In the genomic region with DNA sequence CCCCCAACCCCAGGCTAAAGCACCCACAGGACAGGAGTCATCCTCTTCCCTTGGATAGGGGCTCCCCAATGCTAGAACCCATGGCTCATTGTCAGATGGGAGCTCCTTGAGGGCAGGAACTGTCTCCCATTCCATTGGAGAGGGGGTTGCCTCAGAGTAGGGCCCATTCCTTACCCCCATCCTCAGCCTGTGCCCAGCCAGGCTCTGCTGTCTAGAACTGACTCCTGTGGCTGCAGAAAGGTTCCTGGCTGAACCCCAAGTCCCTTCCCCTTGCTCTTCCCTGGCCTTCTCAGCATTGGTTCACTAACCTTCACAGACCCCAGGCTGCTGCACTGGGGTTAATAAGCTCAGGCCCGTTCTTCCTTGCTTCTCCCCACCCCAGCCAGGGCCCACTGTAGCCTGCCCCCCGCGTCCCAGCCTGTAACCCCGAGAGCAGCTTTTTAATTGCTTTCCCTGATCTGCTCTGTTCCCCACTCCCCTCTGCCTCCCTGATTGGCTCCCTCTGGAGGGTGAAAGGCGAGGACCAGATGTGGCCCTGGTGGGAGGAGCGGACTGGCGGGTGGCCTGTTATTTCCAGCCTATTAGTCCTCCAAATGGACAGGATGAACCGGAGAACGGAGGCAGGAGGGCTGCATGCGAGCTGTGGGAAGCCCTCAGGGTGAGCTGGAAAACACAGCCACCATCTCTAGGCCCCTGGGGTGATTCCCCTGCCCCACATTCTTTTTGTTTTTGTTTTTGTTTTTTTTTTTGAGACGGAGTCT, we compare ENCODE assay signal across 13 cellular contexts. TPM values are rescaled to one million over a fixed set of nuclear protein-coding genes. Genes with fewer than 3 reads are reported as not detected.
DNase-seq lines count a peak whose midpoint lies in the region; ATAC-seq and TF ChIP-seq lines count a peak whose summit lies in the region.
"Had no signal": no experiment of that assay in that cellular context is flagged by ENCODE, and none has a peak within 500 bp of the region (broad histone marks: within the 10 kb centered on the region; RNA-seq: fewer than 3 reads in every experiment).

No MANE protein-coding gene starts in this region.

- H3K79me2 ChIP-seq in H9 (ENCODE audit: insufficient read depth, low read length): no peaks in the 10 kb centered on the region

- no peak overlapping the region for H4K91ac ChIP-seq in H9 (ENCODE audit: insufficient read length, low read depth, low read length)

- H4K8ac ChIP-seq in H9 (replicated peaks; ENCODE audit: insufficient read length, low read depth, low read length): no peak overlapping the region

- no peak for TF ChIP-seq POLR2A in body of pancreas (IDR thresholded peaks at IDR 0.05)

- H3K4me3 ChIP-seq in AG10803 (ENCODE audit: low read length): no peak overlapping the region
- H3K4me3 ChIP-seq in body of pancreas: no peak overlapping the region

- ATAC-seq in body of pancreas (no peak), HG03139 (IDR thresholded peaks at IDR 0.05; ENCODE audit: unreplicated experiment) (no peak)

- H4K20me1 ChIP-seq in H9 (ENCODE audit: control insufficient read depth, insufficient read depth, insufficient read length): no peaks in the 10 kb centered on the region

- peaks cover 17 to 32% of the 10 kb centered on the region in 2 experiments for H3K4me1 Mint-ChIP-seq in H9
- H3K4me1 Mint-ChIP-seq in activated T-helper 2 cell treated with anti-CD3 and anti-CD28 coated beads, Interferon-gamma antibody, Interleukin-2, Interleukin-4, amounts not matched to agents 10 μg/mL and 5 μg/mL and 100 μg/mL, durations not matched to agents 14 hours and 24 hours and 36 hours (ENCODE audit: low read depth): no peaks in the 10 kb centered on the region

- no peak overlapping the region for H2BK5ac ChIP-seq in H9 (ENCODE audit: insufficient read length, low read length)

- H2AFZ ChIP-seq in H9 (ENCODE audit: low read length): no peak overlapping the region

- H3K9ac ChIP-seq in H9 (ENCODE audit: extremely low read depth, insufficient read length, low read length): no peak overlapping the region

- no peaks in the 10 kb centered on the region for H3K36me3 ChIP-seq in body of pancreas (replicated peaks in 1 of 2; ENCODE audit: insufficient read depth in 1 of 2, low read depth in 2 of 2)

- no peak overlapping the region for H2BK20ac ChIP-seq in H9 (ENCODE audit: low read depth, low read length, poor library complexity, severe bottlenecking)

- no peak overlapping the region for H3K27ac Mint-ChIP-seq in H9
- no peak overlapping the region for H3K27ac Mint-ChIP-seq in activated T-helper 2 cell treated with anti-CD3 and anti-CD28 coated beads, Interferon-gamma antibody, Interleukin-2, Interleukin-4, amounts not matched to agents 10 μg/mL and 5 μg/mL and 100 μg/mL, durations not matched to agents 14 hours and 24 hours and 36 hours
- H3K27ac Mint-ChIP-seq: stimulated activated naive CD8-positive, alpha-beta T cell treated with anti-CD3 and anti-CD28 coated beads, Interleukin-15, Interleukin-2, amounts not matched to agents 100 ng/mL and 50 ng/mL, for 24 hours had no signal

- H3K4me3 Mint-ChIP-seq in H9: peak overlapping the region in 1 of 2 experiments; percentile 64; a peak in 2 of 5 replicates
- no peak overlapping the region for H3K4me3 Mint-ChIP-seq in activated T-helper 2 cell treated with anti-CD3 and anti-CD28 coated beads, Interferon-gamma antibody, Interleukin-2, Interleukin-4, amounts not matched to agents 10 μg/mL and 5 μg/mL and 100 μg/mL, durations not matched to agents 14 hours and 24 hours and 36 hours (ENCODE audit: low read depth)
- H3K4me3 Mint-ChIP-seq: stimulated activated naive CD8-positive, alpha-beta T cell treated with anti-CD3 and anti-CD28 coated beads, Interleukin-15, Interleukin-2, amounts not matched to agents 100 ng/mL and 50 ng/mL, for 24 hours had no signal

- no peak overlapping the region for H3K4ac ChIP-seq in H9 (ENCODE audit: low read depth, low read length)

- intact Hi-C loops in body of pancreas (cut with DNase I): loop anchor here (2.0 kb wide), 1 partner anchor 99 kb away; no protein-coding TSS in a partner anchor
- intact Hi-C loops in activated T-helper 2 cell treated with anti-CD3 and anti-CD28 coated beads, Interferon-gamma antibody, Interleukin-2, Interleukin-4, amounts not matched to agents 10 μg/mL and 5 μg/mL and 100 μg/mL, durations not matched to agents 14 hours and 24 hours and 36 hours (cut with micrococcal nuclease): no loop called here

- no peak for DNase-seq in AG10803 (ENCODE audit: low read depth)
- peak; percentile 83 for DNase-seq in H9
- DNase-seq in body of pancreas: peak in 3 of 4 donors; percentile 10 to 42 (median 31)
- peak; percentile 90 for DNase-seq in islet precursor cell
- no peak for DNase-seq in activated T-helper 2 cell treated with anti-CD3 and anti-CD28 coated beads, Interferon-gamma antibody, Interleukin-2, Interleukin-4, amounts not matched to agents 10 μg/mL and 5 μg/mL and 100 μg/mL, durations not matched to agents 14 hours and 24 hours and 36 hours (ENCODE audit: low spot score)
- no peak for DNase-seq in amygdala (lab: John Stamatoyannopoulos, UW)
- DNase-seq in stimulated activated CD4-positive, alpha-beta T cell treated with anti-CD3 and anti-CD28 coated beads, Interleukin-1b, Interleukin-23, amount 100 ng/mL, for 48 hours: no peak
- DNase-seq: activated CD8-positive, alpha-beta memory T cell treated with anti-CD3 and anti-CD28 coated beads, Interleukin-2, amount 50 U/mL, for 48 hours; stimulated activated CD4-positive, alpha-beta T cell treated with anti-CD3 and anti-CD28 coated beads, Interleukin-4, amount 100 ng/mL, for 4 hours had no signal

- no peak overlapping the region for H3K27ac ChIP-seq in H9 (ENCODE audit: insufficient read length, low read depth, low read length)
- no peak overlapping the region for H3K27ac ChIP-seq in body of pancreas
- H3K27ac ChIP-seq: epithelial cell of prostate, RWPE1 had no signal

- 0 out of 2 replicates have a peak, but pooled peaks cover 2% of the 10 kb centered on the region for H3K27me3 ChIP-seq in H9 (ENCODE audit: insufficient read depth, low read length)
- H3K27me3 ChIP-seq in body of pancreas: no peaks in the 10 kb centered on the region

- no peak overlapping the region for H2AK5ac ChIP-seq in H9 (ENCODE audit: insufficient read length, low read length)

- H3K9me3 Mint-ChIP-seq in H9: no peaks in the 10 kb centered on the region
- no peaks in the 10 kb centered on the region for H3K9me3 Mint-ChIP-seq in activated T-helper 2 cell treated with anti-CD3 and anti-CD28 coated beads, Interferon-gamma antibody, Interleukin-2, Interleukin-4, amounts not matched to agents 10 μg/mL and 5 μg/mL and 100 μg/mL, durations not matched to agents 14 hours and 24 hours and 36 hours
- H3K9me3 Mint-ChIP-seq: stimulated activated naive CD8-positive, alpha-beta T cell treated with anti-CD3 and anti-CD28 coated beads, Interleukin-15, Interleukin-2, amounts not matched to agents 100 ng/mL and 50 ng/mL, for 24 hours had no signal

- peaks cover 19% of the 10 kb centered on the region for H3K27me3 Mint-ChIP-seq in H9 (ENCODE audit: low read depth)
- H3K27me3 Mint-ChIP-seq in activated T-helper 2 cell treated with anti-CD3 and anti-CD28 coated beads, Interferon-gamma antibody, Interleukin-2, Interleukin-4, amounts not matched to agents 10 μg/mL and 5 μg/mL and 100 μg/mL, durations not matched to agents 14 hours and 24 hours and 36 hours (ENCODE audit: low read depth): peaks cover 26% of the 10 kb centered on the region

- H3K4me1 ChIP-seq in H9 (ENCODE audit: insufficient read depth, low read length) (peaks cover 7% of the 10 kb centered on the region; the same call in 1 of the 2 replicates), body of pancreas (peaks cover 15% of the 10 kb centered on the region)

- H3K36me3 Mint-ChIP-seq in H9 (ENCODE audit: insufficient read depth in 1 of 3, low read depth in 3 of 3): peaks cover 9 to 13% (median 9%) of the 10 kb centered on the region in 3 experiments
- peaks cover 18% of the 10 kb centered on the region for H3K36me3 Mint-ChIP-seq in activated T-helper 2 cell treated with anti-CD3 and anti-CD28 coated beads, Interferon-gamma antibody, Interleukin-2, Interleukin-4, amounts not matched to agents 10 μg/mL and 5 μg/mL and 100 μg/mL, durations not matched to agents 14 hours and 24 hours and 36 hours (ENCODE audit: low read depth)

- no peak overlapping the region for H4K5ac ChIP-seq in H9 (ENCODE audit: insufficient read length, low read depth, low read length)

- no peak overlapping the region for H2BK120ac ChIP-seq in H9 (ENCODE audit: low read depth, low read length, poor library complexity, severe bottlenecking)

- H3K4me2 ChIP-seq in H9 (ENCODE audit: insufficient read depth, insufficient read length, low read length): no peak overlapping the region

- TF ChIP-seq CTCF in AG10803 (conservative IDR thresholded peaks at IDR 0.05; ENCODE audit: low read length) (peak; percentile 29), H9 (conservative IDR thresholded peaks at IDR 0.05) (no peak), body of pancreas (IDR thresholded peaks at IDR 0.05) (no peak)

- no peak overlapping the region for H3K56ac ChIP-seq in H9 (ENCODE audit: insufficient read length, low read depth, low read length)

- no peaks in the 10 kb centered on the region for H3K9me3 ChIP-seq in H9 (ENCODE audit: control insufficient read depth, low read depth, low read length)
- no peaks in the 10 kb centered on the region for H3K9me3 ChIP-seq in body of pancreas

- H3K79me1 ChIP-seq in H9 (ENCODE audit: insufficient read depth, low read depth, low read length, poor library complexity, severe bottlenecking): no peaks in the 10 kb centered on the region

- no peak overlapping the region for H2BK12ac ChIP-seq in H9 (ENCODE audit: insufficient read length, low read depth, low read length)

- no peak overlapping the region for H2BK15ac ChIP-seq in H9 (ENCODE audit: low read depth, low read length)

- no peak overlapping the region for H3K23ac ChIP-seq in H9 (ENCODE audit: insufficient read length, low read depth, low read length)

- H3K18ac ChIP-seq in H9 (ENCODE audit: insufficient read length, low read depth, low read length): no peak overlapping the region

- H3T11ph ChIP-seq in H9 (ENCODE audit: low read length): no peak overlapping the region

- WGBS in H9 (ENCODE audit: extremely low coverage, insufficient read length, low lambda C conversion rate): no CpG with 5 or more reads among the region's 11 CpGs
- WGBS in body of pancreas, 2 donors: 70 to 74% methylated on average over 11 of the region's 11 CpGs

- H3K23me2 ChIP-seq in H9 (ENCODE audit: insufficient read length, low read depth, low read length, poor library complexity, severe bottlenecking): no peaks in the 10 kb centered on the region

- no peak overlapping the region; the same call in 1 of the 2 replicates for H3K14ac ChIP-seq in H9 (ENCODE audit: insufficient read depth, low read length)

RNA-seq across cellular contexts. Expression of a gene that starts 6.0 kb away (rescaled TPM):
- total RNA-seq in H9 (2021) (1.1 and 1.2 TPM in 2 replicates), body of pancreas (1 to 10 TPM; 2.0 to 7.0 TPM)
- total RNA-seq in activated T-helper 2 cell treated with anti-CD3 and anti-CD28 coated beads, Interferon-gamma antibody, Interleukin-2, Interleukin-4, amounts not matched to agents 10 μg/mL and 5 μg/mL and 100 μg/mL, durations not matched to agents 14 hours and 24 hours and 36 hours: 0.34 TPM in 1 of 2 replicates, not detected in the other

RNA-seq across cellular contexts. Expression of a gene that starts 22.1 kb away (rescaled TPM):
- 150 and 161 TPM in 2 replicates for total RNA-seq in H9 (2021)
- 10 to 100 TPM; 31.6 to 49.8 TPM for total RNA-seq in body of pancreas
- 194 and 215 TPM in 2 replicates for total RNA-seq in activated T-helper 2 cell treated with anti-CD3 and anti-CD28 coated beads, Interferon-gamma antibody, Interleukin-2, Interleukin-4, amounts not matched to agents 10 μg/mL and 5 μg/mL and 100 μg/mL, durations not matched to agents 14 hours and 24 hours and 36 hours

RNA-seq across cellular contexts. Expression of a gene that starts 26.3 kb away (rescaled TPM):
- total RNA-seq in H9 (2021): 51.8 and 52.6 TPM in 2 replicates
- under 1 TPM in 1 of 2 donors, not detected in 1; 0.26 TPM for total RNA-seq in body of pancreas
- total RNA-seq in activated T-helper 2 cell treated with anti-CD3 and anti-CD28 coated beads, Interferon-gamma antibody, Interleukin-2, Interleukin-4, amounts not matched to agents 10 μg/mL and 5 μg/mL and 100 μg/mL, durations not matched to agents 14 hours and 24 hours and 36 hours: 46.7 and 47.1 TPM in 2 replicates

RNA-seq across cellular contexts. Expression of a gene that starts 46.8 kb away (rescaled TPM):
- total RNA-seq in H9 (2021) (6.0 and 6.4 TPM in 2 replicates), body of pancreas (1 to 10 TPM; 2.3 to 2.9 TPM)
- total RNA-seq in activated T-helper 2 cell treated with anti-CD3 and anti-CD28 coated beads, Interferon-gamma antibody, Interleukin-2, Interleukin-4, amounts not matched to agents 10 μg/mL and 5 μg/mL and 100 μg/mL, durations not matched to agents 14 hours and 24 hours and 36 hours: 0.41 and 0.48 TPM in 2 replicates

Comparison
In these comparisons a context has a peak if more than half of its experiments do, and no peak if none do; other contexts are left out.
1. DNase-seq: peak in H9 (single experiment), body of pancreas (3 of 4) and islet precursor cell (single experiment); none in AG10803 (single experiment), activated T-helper 2 cell treated with anti-CD3 and anti-CD28 coated beads, Interferon-gamma antibody, Interleukin-2, Interleukin-4, amounts not matched to agents 10 μg/mL and 5 μg/mL and 100 μg/mL, durations not matched to agents 14 hours and 24 hours and 36 hours (single experiment), amygdala (0 of 56) and stimulated activated CD4-positive, alpha-beta T cell treated with anti-CD3 and anti-CD28 coated beads, Interleukin-1b, Interleukin-23, amount 100 ng/mL, for 48 hours (single experiment).
2. RNA of a gene that starts 26.3 kb away (total RNA-seq): 51.8 to 52.6 TPM in H9 and 46.7 to 47.1 TPM in activated T-helper 2 cell treated with anti-CD3 and anti-CD28 coated beads, Interferon-gamma antibody, Interleukin-2, Interleukin-4, amounts not matched to agents 10 μg/mL and 5 μg/mL and 100 μg/mL, durations not matched to agents 14 hours and 24 hours and 36 hours; 0.26 TPM in body of pancreas; every median in the first group is over 10 times any median in the second.